8 cellular contexts compared by ENCODE assay signal in the genomic region with DNA sequence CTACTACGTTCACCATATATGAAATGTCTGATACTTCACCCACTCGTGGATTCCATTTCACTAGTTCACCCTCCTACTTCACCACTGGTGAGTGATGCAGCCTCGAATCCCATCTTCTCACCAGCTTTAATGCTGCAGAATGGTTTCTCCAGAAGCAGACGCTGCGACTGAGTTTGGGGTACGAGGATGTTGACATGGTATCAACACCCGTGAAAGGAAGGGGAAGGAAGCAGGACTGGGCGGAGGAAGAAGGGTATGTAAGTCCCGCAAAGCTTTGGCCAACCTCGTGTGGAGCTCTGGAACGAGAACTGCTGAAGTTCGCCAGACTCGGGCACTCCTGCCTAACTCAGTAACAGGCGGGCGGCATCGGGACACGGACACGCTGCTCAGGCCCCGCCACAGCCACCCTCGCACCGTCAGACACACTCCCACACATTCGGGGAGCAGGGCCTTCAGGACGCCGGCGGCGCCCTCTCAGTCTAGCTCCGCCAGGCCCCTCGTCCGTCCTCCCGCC. TPM values are rescaled to one million over a fixed set of nuclear protein-coding genes. Genes with fewer than 3 reads are reported as not detected.
DNase-seq lines count a peak whose midpoint lies in the region; ATAC-seq and TF ChIP-seq lines count a peak whose summit lies in the region.

No MANE protein-coding gene starts in this region.

- peak overlapping the region; percentile 93 for H3K9ac ChIP-seq in smooth muscle cell (ENCODE audit: low read depth)

- H3K36me3 ChIP-seq in BE2C (peaks cover 10% of the 10 kb centered on the region), brain microvascular endothelial cell (replicated peaks) (no peaks in the 10 kb centered on the region), smooth muscle cell (ENCODE audit: low read depth) (no peaks in the 10 kb centered on the region)

- H3K4me3 ChIP-seq in BE2C (ENCODE audit: low read depth, low read length) = peak overlapping the region; percentile 64
- peak overlapping the region; percentile 76 for H3K4me3 ChIP-seq in brain microvascular endothelial cell (ENCODE audit: low read depth, low read length)
- H3K4me3 ChIP-seq in smooth muscle cell = peak overlapping the region; percentile 78

- H3K27ac ChIP-seq in brain microvascular endothelial cell = peak overlapping the region; percentile 62
- H3K27ac ChIP-seq in smooth muscle cell (ENCODE audit: low read depth) = peak overlapping the region; percentile 92

- DNase-seq in BE2C (peak; percentile 49), RKO (ENCODE audit: low spot score) (peak; percentile 63), brain microvascular endothelial cell (peak; percentile 40), iris pigment epithelial cell (ENCODE audit: low read depth) (peak; percentile 75), smooth muscle cell (lab: John Stamatoyannopoulos, UW; ENCODE audit: unreplicated experiment) (peak; percentile 62), middle frontal gyrus (ENCODE audit: extremely low spot score, low spot score) (no peak)

- peaks cover 31% of the 10 kb centered on the region for H4K20me1 ChIP-seq in smooth muscle cell (ENCODE audit: low read depth)

- 4% methylated on average over 30 of the region's 30 CpGs for WGBS in smooth muscle cell (ENCODE audit: low lambda C conversion rate)

- TF ChIP-seq CTCF in BE2C (IDR thresholded peaks at IDR 0.05; ENCODE audit: low read depth, low read length) (no peak), brain microvascular endothelial cell (IDR thresholded peaks at IDR 0.05; ENCODE audit: low read depth, low read length, missing control alignments) (no peak), smooth muscle cell (IDR thresholded peaks at IDR 0.05; ENCODE audit: borderline replicate concordance, insufficient read depth, poor library complexity, severe bottlenecking) (no peak)

- peak overlapping the region; percentile 95 for H3K4me2 ChIP-seq in smooth muscle cell

- H3K9me3 ChIP-seq in BE2C = no peaks in the 10 kb centered on the region
- H3K9me3 ChIP-seq in smooth muscle cell (replicated peaks; ENCODE audit: low read depth) = no peaks in the 10 kb centered on the region

- peak; percentile 12 for ATAC-seq in GM18873 (IDR thresholded peaks at IDR 0.05; ENCODE audit: low FRiP score, unreplicated experiment)
- ATAC-seq in HG03095 (IDR thresholded peaks at IDR 0.05; ENCODE audit: unreplicated experiment) = peak; percentile 23

- H3F3A ChIP-seq in smooth muscle cell (ENCODE audit: low read depth) = no peaks in the 10 kb centered on the region

- in situ Hi-C loops in brain microvascular endothelial cell (cut with HindIII; ENCODE audit: low pct_ligation_motif_present, low sequenced_read_pairs) = no loop called here

- peaks cover 41% of the 10 kb centered on the region for H3K79me2 ChIP-seq in smooth muscle cell (ENCODE audit: low read depth)

- H3K27me3 ChIP-seq in BE2C (no peaks in the 10 kb centered on the region), brain microvascular endothelial cell (replicated peaks) (no peaks in the 10 kb centered on the region), smooth muscle cell (ENCODE audit: low read depth) (no peaks in the 10 kb centered on the region)

- H3K4me1 ChIP-seq in BE2C (peaks cover 6% of the 10 kb centered on the region), smooth muscle cell (ENCODE audit: low read depth) (peaks cover 9% of the 10 kb centered on the region)

- H2AFZ ChIP-seq in smooth muscle cell (ENCODE audit: low read depth) = peak overlapping the region; percentile 98

RNA-seq across cellular contexts. Expression of gene DIP2A, which starts 0.8 kb away (rescaled TPM):
- 15.9 TPM for polyA plus RNA-seq in BE2C (2012; ENCODE audit: insufficient read depth, insufficient read length, low read depth)
- 24.8 and 29.2 TPM in 2 replicates for total RNA-seq in smooth muscle cell
- polyA plus RNA-seq in smooth muscle cell = 11.5 and 22.1 TPM in 2 replicates
